In the genomic region with DNA sequence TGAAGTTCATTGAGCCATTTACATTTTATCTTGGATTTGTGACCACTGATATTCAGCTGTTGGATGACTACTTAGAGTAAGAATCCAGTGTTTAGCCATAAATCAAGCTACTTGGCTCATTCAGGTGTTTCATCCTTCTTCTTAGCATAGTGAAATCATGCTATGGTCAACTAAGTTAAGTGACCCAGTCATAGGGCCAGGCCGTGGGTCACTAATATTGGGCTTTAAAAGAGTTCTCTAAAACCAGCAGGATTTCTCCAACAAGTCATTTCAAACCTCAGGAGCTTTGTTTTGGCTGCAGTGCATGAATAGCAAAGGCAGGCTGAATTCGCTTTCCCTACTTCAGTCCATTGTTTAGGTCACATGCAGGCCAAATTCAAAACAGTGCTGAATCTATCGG, we compare ENCODE assay signal across 12 cellular contexts.
DNase-seq lines count a peak whose midpoint lies in the region; TF ChIP-seq lines count a peak whose summit lies in the region.
"Had no signal": no experiment of that assay in that cellular context is flagged by ENCODE, and none has a peak within 500 bp of the region (broad histone marks: within the 10 kb centered on the region; RNA-seq: fewer than 3 reads in every experiment).

No MANE protein-coding gene starts in this region.

- TF ChIP-seq CTCF in fibroblast of the aortic adventitia (IDR thresholded peaks at IDR 0.05; ENCODE audit: insufficient read depth, low read length) (no peak), foreskin fibroblast (IDR thresholded peaks at IDR 0.05; ENCODE audit: low read depth, low read length) (no peak)

- H3K4me3 ChIP-seq in fibroblast of the aortic adventitia (ENCODE audit: low read depth, low read length) (no peak overlapping the region), foreskin fibroblast (ENCODE audit: low read depth in 1 of 2, low read length in 2 of 2) (no peak overlapping the region)

- DNase-seq in EH (ENCODE audit: low read depth) (peak; percentile 2), OCI-M1 (lab: John Stamatoyannopoulos, UW) (peak; percentile 39), fibroblast of the aortic adventitia (ENCODE audit: low read depth) (peak; percentile 58), renal cortical epithelial cell (ENCODE audit: low read depth) (peak; percentile 96), mesenteric fat pad (ENCODE audit: low spot score) (no peak), NCI-H345 (lab: John Stamatoyannopoulos, UW) (no peak), foreskin fibroblast (no peak)
- no peak for DNase-seq in stimulated activated naive CD4-positive, alpha-beta T cell (lab: John Stamatoyannopoulos, UW)
- DNase-seq: activated CD4-positive, alpha-beta T cell treated with anti-CD3 and anti-CD28 coated beads for 4 hours; activated naive CD4-positive, alpha-beta T cell treated with anti-CD3 and anti-CD28 coated beads, Interleukin-2, amount 10 ng/mL, durations not matched to agents 7 days and 5 days; NCI-H2081 treated with DMSO at 0.1 percent for 48 hours; right cardiac atrium had no signal

Comparison
In these comparisons a context has a peak if more than half of its experiments do, and no peak if none do; other contexts are left out.
1. DNase-seq: peak in EH (single experiment), OCI-M1 (single experiment), fibroblast of the aortic adventitia (single experiment) and renal cortical epithelial cell (single experiment); none in mesenteric fat pad (single experiment), stimulated activated naive CD4-positive, alpha-beta T cell (0 of 6), NCI-H345 (single experiment) and foreskin fibroblast (0 of 2).